ENCODE assay signal across 1 cellular context in genomic region chr11:120192831-120193625, GRCh38.
TF ChIP-seq lines count a peak whose summit lies in the region.

No MANE protein-coding gene starts in this region.

TF ChIP-seq in HepG2, 621 proteins besides CTCF, POLR2A, EP300 and RAD21 (continued from another document and continues in another):
- TF ChIP-seq ZNF276 (CRISPR knock-in tag; IDR thresholded peaks at IDR 0.05; ENCODE audit: low read depth), result peak; percentile 84; the same call in 1 of the 2 replicates
- TF ChIP-seq ZNF558 (CRISPR knock-in tag; IDR thresholded peaks at IDR 0.05; ENCODE audit: borderline replicate concordance), result no peak
- TF ChIP-seq HOXD1 (CRISPR knock-in tag; IDR thresholded peaks at IDR 0.05), result peak; percentile 34; the same call in 1 of the 2 replicates
- no peak for TF ChIP-seq ZNF703 (CRISPR knock-in tag; IDR thresholded peaks at IDR 0.05; ENCODE audit: borderline replicate concordance)
- TF ChIP-seq MED1 (CRISPR knock-in tag; IDR thresholded peaks at IDR 0.05), result peak; percentile 88
- no peak for TF ChIP-seq HMG20B (CRISPR knock-in tag; conservative IDR thresholded peaks at IDR 0.05)
- TF ChIP-seq IRF9 (CRISPR knock-in tag; IDR thresholded peaks at IDR 0.05; ENCODE audit: borderline replicate concordance), result 0 out of 2 replicates have a peak, but pooled peaks have one; percentile 70
- TF ChIP-seq SMC3 (IDR thresholded peaks at IDR 0.05; ENCODE audit: low read length), result no peak
- no peak for TF ChIP-seq ZNF407 (CRISPR knock-in tag; IDR thresholded peaks at IDR 0.05; ENCODE audit: not compliant biosample characterization)
- peak; percentile 74; the same call in 1 of the 2 replicates for TF ChIP-seq HIVEP1 (CRISPR knock-in tag; IDR thresholded peaks at IDR 0.05)
- no peak for TF ChIP-seq ZNF616 (CRISPR knock-in tag; IDR thresholded peaks at IDR 0.05; ENCODE audit: low read depth)
- peak; percentile 43; the same call in 1 of the 2 replicates for TF ChIP-seq ZNF142 (CRISPR knock-in tag; IDR thresholded peaks at IDR 0.05)
- no peak for TF ChIP-seq ZNF672 (CRISPR knock-in tag; IDR thresholded peaks at IDR 0.05)
- peak; percentile 33 for TF ChIP-seq ZNF883 (CRISPR knock-in tag; IDR thresholded peaks at IDR 0.05; ENCODE audit: not compliant biosample characterization)
- TF ChIP-seq ERF (CRISPR knock-in tag; IDR thresholded peaks at IDR 0.05), result peak; percentile 50; the same call in 1 of the 2 replicates
- TF ChIP-seq ZNF530 (CRISPR knock-in tag; IDR thresholded peaks at IDR 0.05; ENCODE audit: low read depth), result no peak
- 0 out of 2 replicates have a peak, but pooled peaks have one; percentile 10 for TF ChIP-seq ZNF777 (CRISPR knock-in tag; IDR thresholded peaks at IDR 0.05)
- no peak for TF ChIP-seq MXD1 (CRISPR knock-in tag; IDR thresholded peaks at IDR 0.05)
- TF ChIP-seq TFDP2 (CRISPR knock-in tag; IDR thresholded peaks at IDR 0.05), result no peak
- TF ChIP-seq ZBTB7A (CRISPR knock-in tag; IDR thresholded peaks at IDR 0.05), result peak; percentile 72; the same call in 1 of the 2 replicates
- TF ChIP-seq ZMAT5 (CRISPR knock-in tag; IDR thresholded peaks at IDR 0.05; ENCODE audit: borderline replicate concordance, low read depth), result no peak
- no peak for TF ChIP-seq CREB1 (IDR thresholded peaks at IDR 0.05)
- TF ChIP-seq CREB1 (CRISPR knock-in tag; IDR thresholded peaks at IDR 0.05), result no peak
- TF ChIP-seq NR2F2 (IDR thresholded peaks at IDR 0.05; ENCODE audit: borderline replicate concordance, low read depth), result no peak; the same call in 1 of the 2 replicates
- no peak for TF ChIP-seq SP1 (IDR thresholded peaks at IDR 0.05)
- no peak for TF ChIP-seq SP1 (CRISPR knock-in tag; IDR thresholded peaks at IDR 0.05)
- no peak for TF ChIP-seq ZNF7 (CRISPR knock-in tag; IDR thresholded peaks at IDR 0.05)
- no peak for TF ChIP-seq NFRKB (IDR thresholded peaks at IDR 0.05)
- peak; percentile 29; the same call in 1 of the 2 replicates for TF ChIP-seq POLR2G (IDR thresholded peaks at IDR 0.05; ENCODE audit: low read depth, low read length)
- no peak for TF ChIP-seq ZXDC (CRISPR knock-in tag; IDR thresholded peaks at IDR 0.05)
- TF ChIP-seq ZNF629 (CRISPR knock-in tag; conservative IDR thresholded peaks at IDR 0.05), result no peak
- no peak for TF ChIP-seq E2F1 (CRISPR knock-in tag; IDR thresholded peaks at IDR 0.05)
- TF ChIP-seq MBD4 (IDR thresholded peaks at IDR 0.05; ENCODE audit: borderline replicate concordance, low read length), result no peak
- TF ChIP-seq CENPX (CRISPR knock-in tag; IDR thresholded peaks at IDR 0.05), result no peak
- TF ChIP-seq ZNF816 (CRISPR knock-in tag; IDR thresholded peaks at IDR 0.05; ENCODE audit: borderline replicate concordance), result no peak
- TF ChIP-seq ZNF10 (CRISPR knock-in tag; IDR thresholded peaks at IDR 0.05; ENCODE audit: borderline replicate concordance, low read depth), result no peak
- no peak for TF ChIP-seq ZNF30 (CRISPR knock-in tag; IDR thresholded peaks at IDR 0.05)
